ENCODE assay signal across 28 cellular contexts in genomic region chr6:2796884-2797283, GRCh38. TPM values are rescaled to one million over a fixed set of nuclear protein-coding genes. Genes with fewer than 3 reads are reported as not detected.
A peak's percentile ranks its signal among the peaks of the same experiment; 100 is the strongest.
DNase-seq lines count a peak whose midpoint lies in the region; ATAC-seq and TF ChIP-seq lines count a peak whose summit lies in the region.
"Had no signal": no experiment of that assay in that cellular context is flagged by ENCODE, and none has a peak within 500 bp of the region (broad histone marks: within the 10 kb centered on the region; RNA-seq: fewer than 3 reads in every experiment).

No MANE protein-coding gene starts in this region.

- peak overlapping the region in 9 of 11 experiments; percentile 36 to 83 (median 60); a peak in 17 of 22 replicates for H3K27ac ChIP-seq in BLaER1 treated with 17β-estradiol and CSF1 and Interleukin-3, amounts not matched to agents 10 nM and 100 nM
- H3K27ac ChIP-seq in esophagus muscularis mucosa (replicated peaks in 1 of 4): peak overlapping the region in 1 of 4 donors; percentile 2
- H3K27ac ChIP-seq: epithelial cell of prostate, right lobe of liver, testis, VCaP had no signal

- peaks cover 70% of the 10 kb centered on the region for H3K4me1 Mint-ChIP-seq in activated T-helper 2 cell treated with anti-CD3 and anti-CD28 coated beads, Interferon-gamma antibody, Interleukin-2, Interleukin-4, amounts not matched to agents 10 μg/mL and 5 μg/mL and 100 μg/mL, durations not matched to agents 14 hours and 24 hours and 36 hours (ENCODE audit: low read depth)
- H3K4me1 Mint-ChIP-seq in nephron progenitor cell: peaks cover 53% of the 10 kb centered on the region

- no peak overlapping the region; a peak in 2 of 20 replicates for H3K4me3 ChIP-seq in BLaER1 treated with 17β-estradiol and CSF1 and Interleukin-3, amounts not matched to agents 10 nM and 100 nM
- H3K4me3 ChIP-seq in NB4 (ENCODE audit: low read depth, low read length) (no peak overlapping the region), esophagus muscularis mucosa (no peak overlapping the region)
- H3K4me3 ChIP-seq: dorsolateral prefrontal cortex, MG63, right lobe of liver, testis had no signal

- H3K27me3 ChIP-seq in BLaER1 treated with 17β-estradiol and CSF1 and Interleukin-3, amounts not matched to agents 10 nM and 100 nM: no peaks in the 10 kb centered on the region
- no peaks in the 10 kb centered on the region for H3K27me3 ChIP-seq in esophagus muscularis mucosa
- H3K27me3 ChIP-seq: dorsolateral prefrontal cortex, MG63, right lobe of liver, testis had no signal

- no peaks in the 10 kb centered on the region for H3K9me3 ChIP-seq in BLaER1 treated with 17β-estradiol and CSF1 and Interleukin-3, amounts not matched to agents 10 nM and 100 nM (replicated peaks in 1 of 11)
- no peaks in the 10 kb centered on the region for H3K9me3 ChIP-seq in esophagus muscularis mucosa
- H3K9me3 ChIP-seq: MG63, right lobe of liver, testis had no signal

- DNase-seq in NB4 (ENCODE audit: low read depth): peak; percentile 57
- no peak for DNase-seq in activated T-helper 2 cell treated with anti-CD3 and anti-CD28 coated beads, Interferon-gamma antibody, Interleukin-2, Interleukin-4, amounts not matched to agents 10 μg/mL and 5 μg/mL and 100 μg/mL, durations not matched to agents 14 hours and 24 hours and 36 hours (ENCODE audit: low spot score)
- DNase-seq in nephron progenitor cell: no peak
- DNase-seq in esophagus muscularis mucosa (ENCODE audit: extremely low spot score): no peak
- DNase-seq in DMS114 treated with DMSO at 0.1 percent for 48 hours (lab: John Stamatoyannopoulos, UW; ENCODE audit: unreplicated experiment): no peak
- DNase-seq: ACHN; activated naive CD4-positive, alpha-beta T cell treated with Interleukin-2 at 50 U/mL for 16 hours; anterior cingulate cortex; CD4-positive, CD25-positive, alpha-beta regulatory T cell; central memory CD4-positive, alpha-beta T cell; dorsolateral prefrontal cortex; foreskin melanocyte; HFFc6; hypothalamus; mammary epithelial cell; MG63; NCI-H2081 treated with DMSO at 0.1 percent for 48 hours; NCI-H510A; NK-92 treated with Interleukin-12 subunit alpha and Interleukin-12 subunit beta, amount 100 ng/mL, for 24 hours; right lobe of liver; testis had no signal

- no peak overlapping the region for H3K4me3 Mint-ChIP-seq in activated T-helper 2 cell treated with anti-CD3 and anti-CD28 coated beads, Interferon-gamma antibody, Interleukin-2, Interleukin-4, amounts not matched to agents 10 μg/mL and 5 μg/mL and 100 μg/mL, durations not matched to agents 14 hours and 24 hours and 36 hours (ENCODE audit: low read depth)
- H3K4me3 Mint-ChIP-seq in nephron progenitor cell: no peak overlapping the region
- H3K4me3 Mint-ChIP-seq: CD4-positive, CD25-positive, alpha-beta regulatory T cell; HFFc6; stimulated activated effector memory CD8-positive, alpha-beta T cell treated with anti-CD3 and anti-CD28 coated beads, Interleukin-12 subunit alpha, Interleukin-12 subunit beta, amount 100 ng/mL, for 72 hours had no signal

- peaks cover 59 to 82% (median 73%) of the 10 kb centered on the region in 10 experiments for H3K4me1 ChIP-seq in BLaER1 treated with 17β-estradiol and CSF1 and Interleukin-3, amounts not matched to agents 10 nM and 100 nM
- peaks cover 16 to 39% (median 33%) of the 10 kb centered on the region in 4 donors for H3K4me1 ChIP-seq in esophagus muscularis mucosa
- H3K4me1 ChIP-seq: right lobe of liver, testis had no signal

- peak overlapping the region; percentile 45 for H3K27ac Mint-ChIP-seq in activated T-helper 2 cell treated with anti-CD3 and anti-CD28 coated beads, Interferon-gamma antibody, Interleukin-2, Interleukin-4, amounts not matched to agents 10 μg/mL and 5 μg/mL and 100 μg/mL, durations not matched to agents 14 hours and 24 hours and 36 hours
- H3K27ac Mint-ChIP-seq in nephron progenitor cell: peak overlapping the region; percentile 32
- H3K27ac Mint-ChIP-seq: HFFc6; stimulated activated effector memory CD8-positive, alpha-beta T cell treated with anti-CD3 and anti-CD28 coated beads, Interleukin-12 subunit alpha, Interleukin-12 subunit beta, amount 100 ng/mL, for 72 hours had no signal

- TF ChIP-seq EP300 in esophagus muscularis mucosa (IDR thresholded peaks at IDR 0.05): no peak

- peak overlapping the region; percentile 65 to 86 (median 72) for H3K4me2 ChIP-seq in BLaER1 treated with 17β-estradiol and CSF1 and Interleukin-3, amounts not matched to agents 10 nM and 100 nM

- no peaks in the 10 kb centered on the region for H3K27me3 Mint-ChIP-seq in activated T-helper 2 cell treated with anti-CD3 and anti-CD28 coated beads, Interferon-gamma antibody, Interleukin-2, Interleukin-4, amounts not matched to agents 10 μg/mL and 5 μg/mL and 100 μg/mL, durations not matched to agents 14 hours and 24 hours and 36 hours (ENCODE audit: low read depth)
- H3K27me3 Mint-ChIP-seq in nephron progenitor cell (ENCODE audit: low read depth, poor library complexity): no peaks in the 10 kb centered on the region
- H3K27me3 Mint-ChIP-seq: CD4-positive, CD25-positive, alpha-beta regulatory T cell had no signal

- H3K9ac ChIP-seq in BLaER1 treated with 17β-estradiol and CSF1 and Interleukin-3, amounts not matched to agents 10 nM and 100 nM: peak overlapping the region in 5 of 11 experiments; percentile 8 to 46 (median 38); a peak in 7 of 22 replicates

- 78% methylated on average over 6 of the region's 6 CpGs for WGBS in esophagus muscularis mucosa

- ATAC-seq in HG03521 (IDR thresholded peaks at IDR 0.05; ENCODE audit: unreplicated experiment) (no peak), GM18907 (IDR thresholded peaks at IDR 0.05; ENCODE audit: unreplicated experiment) (no peak)
- ATAC-seq: right lobe of liver; stimulated activated effector memory CD8-positive, alpha-beta T cell treated with anti-CD3 and anti-CD28 coated beads, Interleukin-12 subunit alpha, Interleukin-12 subunit beta, amount 100 ng/mL, for 72 hours had no signal

- no peaks in the 10 kb centered on the region for H3K9me3 Mint-ChIP-seq in activated T-helper 2 cell treated with anti-CD3 and anti-CD28 coated beads, Interferon-gamma antibody, Interleukin-2, Interleukin-4, amounts not matched to agents 10 μg/mL and 5 μg/mL and 100 μg/mL, durations not matched to agents 14 hours and 24 hours and 36 hours
- no peaks in the 10 kb centered on the region for H3K9me3 Mint-ChIP-seq in nephron progenitor cell
- H3K9me3 Mint-ChIP-seq: CD4-positive, CD25-positive, alpha-beta regulatory T cell; HFFc6; stimulated activated effector memory CD8-positive, alpha-beta T cell treated with anti-CD3 and anti-CD28 coated beads, Interleukin-12 subunit alpha, Interleukin-12 subunit beta, amount 100 ng/mL, for 72 hours had no signal

- TF ChIP-seq CTCF in NB4 (IDR thresholded peaks at IDR 0.05; ENCODE audit: low read depth, low read length) (no peak), nephron progenitor cell (IDR thresholded peaks at IDR 0.05) (no peak), esophagus muscularis mucosa (IDR thresholded peaks at IDR 0.05) (no peak)

- H4K20me1 ChIP-seq in BLaER1 treated with 17β-estradiol and CSF1 and Interleukin-3, amounts not matched to agents 10 nM and 100 nM: peaks cover 0 to 5% (median 0%) of the 10 kb centered on the region in 11 experiments; a peak in 2 of 22 replicates

- H3K36me3 Mint-ChIP-seq in activated T-helper 2 cell treated with anti-CD3 and anti-CD28 coated beads, Interferon-gamma antibody, Interleukin-2, Interleukin-4, amounts not matched to agents 10 μg/mL and 5 μg/mL and 100 μg/mL, durations not matched to agents 14 hours and 24 hours and 36 hours (ENCODE audit: low read depth): peaks cover 3% of the 10 kb centered on the region
- peaks cover 8% of the 10 kb centered on the region for H3K36me3 Mint-ChIP-seq in nephron progenitor cell (ENCODE audit: low read depth)

- intact Hi-C loops in activated T-helper 2 cell treated with anti-CD3 and anti-CD28 coated beads, Interferon-gamma antibody, Interleukin-2, Interleukin-4, amounts not matched to agents 10 μg/mL and 5 μg/mL and 100 μg/mL, durations not matched to agents 14 hours and 24 hours and 36 hours (cut with micrococcal nuclease): no loop called here
- intact Hi-C loops in esophagus muscularis mucosa (cut with DNase I): no loop called here

- H3K36me3 ChIP-seq in BLaER1 treated with 17β-estradiol and CSF1 and Interleukin-3, amounts not matched to agents 10 nM and 100 nM: peaks cover 0 to 14% (median 0%) of the 10 kb centered on the region in 11 experiments; a peak in 5 of 22 replicates
- peaks cover 0 to 4% (median 0%) of the 10 kb centered on the region in 4 donors for H3K36me3 ChIP-seq in esophagus muscularis mucosa
- H3K36me3 ChIP-seq: MG63, right lobe of liver had no signal

- TF ChIP-seq POLR2A in NB4 (IDR thresholded peaks at IDR 0.05; ENCODE audit: extremely low read depth, insufficient read length) (no peak), esophagus muscularis mucosa (IDR thresholded peaks at IDR 0.05; ENCODE audit: low read depth) (no peak)

RNA-seq across cellular contexts. Expression of gene WRNIP1, which starts 31.7 kb away (rescaled TPM):
- total RNA-seq in activated T-helper 2 cell treated with anti-CD3 and anti-CD28 coated beads, Interferon-gamma antibody, Interleukin-2, Interleukin-4, amounts not matched to agents 10 μg/mL and 5 μg/mL and 100 μg/mL, durations not matched to agents 14 hours and 24 hours and 36 hours: 47.2 and 47.8 TPM in 2 replicates
- total RNA-seq in esophagus muscularis mucosa: 10 to 100 TPM; 55.2 to 77.2 (median 63.7) TPM

RNA-seq across cellular contexts. Expression of gene SERPINB1, which starts 44.8 kb away (rescaled TPM):
- 102 and 103 TPM in 2 replicates for total RNA-seq in activated T-helper 2 cell treated with anti-CD3 and anti-CD28 coated beads, Interferon-gamma antibody, Interleukin-2, Interleukin-4, amounts not matched to agents 10 μg/mL and 5 μg/mL and 100 μg/mL, durations not matched to agents 14 hours and 24 hours and 36 hours
- total RNA-seq in esophagus muscularis mucosa: 100 to 1,000 TPM in 1 of 4 donors, 10 to 100 TPM in 3; 23.3 to 123 (median 29.9) TPM
- total RNA-seq: G401 had no signal

RNA-seq across cellular contexts. Expression of gene MYLK4, which starts 46.2 kb away (rescaled TPM):
- 0.21 and 0.23 TPM in 2 replicates for total RNA-seq in activated T-helper 2 cell treated with anti-CD3 and anti-CD28 coated beads, Interferon-gamma antibody, Interleukin-2, Interleukin-4, amounts not matched to agents 10 μg/mL and 5 μg/mL and 100 μg/mL, durations not matched to agents 14 hours and 24 hours and 36 hours
- total RNA-seq in esophagus muscularis mucosa: under 1 TPM; 0.33 to 0.45 (median 0.38) TPM
